In the genomic region with DNA sequence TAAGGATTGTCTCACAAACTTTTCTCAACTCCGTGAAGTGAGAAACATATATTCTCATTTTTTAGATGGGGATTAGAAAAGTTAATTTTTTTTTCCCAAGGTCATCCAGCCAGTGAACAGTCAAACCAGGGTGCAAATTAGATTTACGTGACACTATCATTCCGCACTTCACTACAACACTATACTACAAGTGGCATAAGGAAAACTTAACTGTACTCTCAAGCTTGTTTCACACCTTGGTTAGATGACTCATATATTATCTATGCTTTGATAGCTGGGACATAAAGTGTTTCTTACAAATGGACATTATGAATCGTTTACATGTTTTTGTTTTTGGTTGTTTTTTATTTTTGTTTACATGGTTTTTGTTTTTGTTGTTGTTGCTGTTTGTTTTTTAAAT, we compare ENCODE assay signal across 11 cellular contexts.
"Had no signal": no experiment of that assay in that cellular context is flagged by ENCODE, and none has a peak within 500 bp of the region (broad histone marks: within the 10 kb centered on the region; RNA-seq: fewer than 3 reads in every experiment).

No MANE protein-coding gene starts in this region.

- ATAC-seq: GM23338, HCT116 had no signal

- H3K4me1 ChIP-seq: HAP-1 had no signal

- H3K4me3 ChIP-seq: GM23248, GM23338, HAP-1 had no signal

- H2AFZ ChIP-seq: GM23248, GM23338 had no signal

- H3K9ac ChIP-seq: GM23248 had no signal

- DNase-seq: GM23248, GOT3, H7, H9, HCEC 1CT, HFFc6 had no signal

- H3K27ac ChIP-seq: GM23248 had no signal

- H3K4me3 Mint-ChIP-seq: GM23338, H9, HFFc6 had no signal

- FAIRE-seq: H1, H54 had no signal

- H3K9me3 ChIP-seq: HAP-1 had no signal

- H3K27ac Mint-ChIP-seq: GM23338, H9, HFFc6 had no signal

- H3K9me3 Mint-ChIP-seq: GM23338, H9 had no signal

- H3K36me3 ChIP-seq: HAP-1 had no signal

- H3K4me2 ChIP-seq: GM23338 had no signal
